ENCODE assay signal across 8 cellular contexts in genomic region chr9:128550770-128551651, GRCh38. TPM values are rescaled to one million over a fixed set of nuclear protein-coding genes. Genes with fewer than 3 reads are reported as not detected.
DNase-seq lines count a peak whose midpoint lies in the region; ATAC-seq and TF ChIP-seq lines count a peak whose summit lies in the region.

No MANE protein-coding gene starts in this region.

- H3K9me3 ChIP-seq in heart left ventricle, result no peaks in the 10 kb centered on the region

- peak overlapping the region; percentile 92 to 100 (median 98) for H3K27ac ChIP-seq in heart left ventricle

- H3K4me3 Mint-ChIP-seq in activated naive CD4-positive, alpha-beta T cell treated with anti-CD3 and anti-CD28 coated beads, Interleukin-2, amount 10 ng/mL, durations not matched to agents 7 days and 5 days, result peak overlapping the region; percentile 94
- peak overlapping the region; percentile 89 for H3K4me3 Mint-ChIP-seq in activated T-helper 1 cell treated with anti-CD3 and anti-CD28 coated beads, Interleukin-12 subunit alpha, Interleukin-12 subunit beta, Interleukin-2, Interleukin-4 antibody, amounts not matched to agents 30 ng/mL and 10 ng/mL and 1 ng/mL, durations not matched to agents 14 hours and 24 hours and 36 hours
- H3K4me3 Mint-ChIP-seq in osteocyte (ENCODE audit: unreplicated experiment), result peak overlapping the region; percentile 95

- 13 to 42% (median 21%) methylated on average over 11 of the region's 11 CpGs for WGBS in heart left ventricle, 4 donors

- TF ChIP-seq CTCF in heart left ventricle (IDR thresholded peaks at IDR 0.05), result no peak
- TF ChIP-seq CTCF in osteocyte (IDR thresholded peaks at IDR 0.05), result no peak

- DNase-seq in activated naive CD4-positive, alpha-beta T cell treated with anti-CD3 and anti-CD28 coated beads, Interleukin-2, amount 10 ng/mL, durations not matched to agents 7 days and 5 days, result peak; percentile 22
- no peak for DNase-seq in activated naive CD4-positive, alpha-beta T cell treated with Interleukin-2 at 50 U/mL for 16 hours
- no peak for DNase-seq in activated T-helper 1 cell treated with anti-CD3 and anti-CD28 coated beads, Interleukin-12 subunit alpha, Interleukin-12 subunit beta, Interleukin-2, Interleukin-4 antibody, amounts not matched to agents 30 ng/mL and 10 ng/mL and 1 ng/mL, durations not matched to agents 14 hours and 24 hours and 36 hours (ENCODE audit: low spot score)
- DNase-seq in heart left ventricle (peak; percentile 30 to 64 (median 48)), osteocyte (ENCODE audit: extremely low spot score, unreplicated experiment) (no peak), NCI-H2107 treated with DMSO at 0.1 percent for 48 hours (lab: John Stamatoyannopoulos, UW; ENCODE audit: unreplicated experiment) (no peak)

- no peaks in the 10 kb centered on the region for H3K36me3 Mint-ChIP-seq in activated naive CD4-positive, alpha-beta T cell treated with anti-CD3 and anti-CD28 coated beads, Interleukin-2, amount 10 ng/mL, durations not matched to agents 7 days and 5 days
- peaks cover 2% of the 10 kb centered on the region for H3K36me3 Mint-ChIP-seq in activated T-helper 1 cell treated with anti-CD3 and anti-CD28 coated beads, Interleukin-12 subunit alpha, Interleukin-12 subunit beta, Interleukin-2, Interleukin-4 antibody, amounts not matched to agents 30 ng/mL and 10 ng/mL and 1 ng/mL, durations not matched to agents 14 hours and 24 hours and 36 hours (ENCODE audit: low read depth)
- H3K36me3 Mint-ChIP-seq in osteocyte (ENCODE audit: unreplicated experiment), result no peaks in the 10 kb centered on the region

- no peaks in the 10 kb centered on the region for H3K27me3 Mint-ChIP-seq in activated naive CD4-positive, alpha-beta T cell treated with anti-CD3 and anti-CD28 coated beads, Interleukin-2, amount 10 ng/mL, durations not matched to agents 7 days and 5 days
- H3K27me3 Mint-ChIP-seq in activated T-helper 1 cell treated with anti-CD3 and anti-CD28 coated beads, Interleukin-12 subunit alpha, Interleukin-12 subunit beta, Interleukin-2, Interleukin-4 antibody, amounts not matched to agents 30 ng/mL and 10 ng/mL and 1 ng/mL, durations not matched to agents 14 hours and 24 hours and 36 hours (ENCODE audit: insufficient read depth), result no peaks in the 10 kb centered on the region
- no peaks in the 10 kb centered on the region for H3K27me3 Mint-ChIP-seq in osteocyte (ENCODE audit: unreplicated experiment)

- no peak for TF ChIP-seq POLR2A in heart left ventricle (IDR thresholded peaks at IDR 0.05)

- H3K4me3 ChIP-seq in heart left ventricle, result peak overlapping the region in 10 of 12 donors; percentile 77 to 98 (median 95)

- peak overlapping the region; percentile 97 for H3K27ac Mint-ChIP-seq in activated naive CD4-positive, alpha-beta T cell treated with anti-CD3 and anti-CD28 coated beads, Interleukin-2, amount 10 ng/mL, durations not matched to agents 7 days and 5 days
- H3K27ac Mint-ChIP-seq in activated T-helper 1 cell treated with anti-CD3 and anti-CD28 coated beads, Interleukin-12 subunit alpha, Interleukin-12 subunit beta, Interleukin-2, Interleukin-4 antibody, amounts not matched to agents 30 ng/mL and 10 ng/mL and 1 ng/mL, durations not matched to agents 14 hours and 24 hours and 36 hours, result peak overlapping the region; percentile 91
- H3K27ac Mint-ChIP-seq in osteocyte (ENCODE audit: unreplicated experiment), result peak overlapping the region; percentile 97

- ATAC-seq in heart left ventricle, result peak; percentile 1 to 49 (median 15)
- ATAC-seq in HG03432 (IDR thresholded peaks at IDR 0.05; ENCODE audit: unreplicated experiment), result no peak
- ATAC-seq in HG02798 (IDR thresholded peaks at IDR 0.05; ENCODE audit: poor library complexity, unreplicated experiment), result no peak

- CTCF ChIA-PET in activated naive CD4-positive, alpha-beta T cell treated with anti-CD3 and anti-CD28 coated beads, Interleukin-2, amount 10 ng/mL, durations not matched to agents 7 days and 5 days (lab: Charles Lee), result interaction anchor here (0.6 to 2.6 kb wide), 4 partner anchors 10 to 365 kb away, joined by 3 to 8 read pairs (median 4); no protein-coding TSS in a partner anchor

- H3K27me3 ChIP-seq in heart left ventricle, result no peaks in the 10 kb centered on the region

- peaks cover 26% of the 10 kb centered on the region for H3K4me1 Mint-ChIP-seq in activated naive CD4-positive, alpha-beta T cell treated with anti-CD3 and anti-CD28 coated beads, Interleukin-2, amount 10 ng/mL, durations not matched to agents 7 days and 5 days
- H3K4me1 Mint-ChIP-seq in activated T-helper 1 cell treated with anti-CD3 and anti-CD28 coated beads, Interleukin-12 subunit alpha, Interleukin-12 subunit beta, Interleukin-2, Interleukin-4 antibody, amounts not matched to agents 30 ng/mL and 10 ng/mL and 1 ng/mL, durations not matched to agents 14 hours and 24 hours and 36 hours (ENCODE audit: low read depth), result peaks cover 35% of the 10 kb centered on the region
- peaks cover 29% of the 10 kb centered on the region for H3K4me1 Mint-ChIP-seq in osteocyte (ENCODE audit: unreplicated experiment)

- intact Hi-C loops in activated T-helper 1 cell treated with anti-CD3 and anti-CD28 coated beads, Interleukin-12 subunit alpha, Interleukin-12 subunit beta, Interleukin-2, Interleukin-4 antibody, amounts not matched to agents 30 ng/mL and 10 ng/mL and 1 ng/mL, durations not matched to agents 14 hours and 24 hours and 36 hours (cut with micrococcal nuclease), result loop anchor here (2.0 to 10.0 kb wide), 11 partner anchors 36 to 626 kb away; partner anchors contain the start of genes BBLN, DNM1, DOLK and ENDOG
- intact Hi-C loops in heart left ventricle (cut with DNase I), result loop anchor here in 4 of 10 donors (5.0 kb wide), 2 partner anchors 49 to 94 kb away; partner anchors contain the start of genes GLE1 (in 2 of the 4) and ODF2 (in 2 of the 4)

- H3K9me3 Mint-ChIP-seq in activated naive CD4-positive, alpha-beta T cell treated with anti-CD3 and anti-CD28 coated beads, Interleukin-2, amount 10 ng/mL, durations not matched to agents 7 days and 5 days, result no peaks in the 10 kb centered on the region
- H3K9me3 Mint-ChIP-seq in activated T-helper 1 cell treated with anti-CD3 and anti-CD28 coated beads, Interleukin-12 subunit alpha, Interleukin-12 subunit beta, Interleukin-2, Interleukin-4 antibody, amounts not matched to agents 30 ng/mL and 10 ng/mL and 1 ng/mL, durations not matched to agents 14 hours and 24 hours and 36 hours, result no peaks in the 10 kb centered on the region
- H3K9me3 Mint-ChIP-seq in osteocyte (ENCODE audit: unreplicated experiment), result no peaks in the 10 kb centered on the region

- no peaks in the 10 kb centered on the region for H3K36me3 ChIP-seq in heart left ventricle

- H3K4me1 ChIP-seq in heart left ventricle, result peaks cover 8 to 61% (median 48%) of the 10 kb centered on the region in 12 donors

RNA-seq across cellular contexts. Expression of gene SPTAN1, which starts 1.4 kb away (rescaled TPM):
- total RNA-seq in activated T-helper 1 cell treated with anti-CD3 and anti-CD28 coated beads, Interleukin-12 subunit alpha, Interleukin-12 subunit beta, Interleukin-2, Interleukin-4 antibody, amounts not matched to agents 30 ng/mL and 10 ng/mL and 1 ng/mL, durations not matched to agents 14 hours and 24 hours and 36 hours, result 298 and 304 TPM in 2 replicates
- total RNA-seq in heart left ventricle (100 to 1,000 TPM; 218 to 472 (median 285) TPM), osteocyte (355 and 365 TPM in 2 replicates)
- polyA plus RNA-seq in heart left ventricle, result 100 to 1,000 TPM; 104 to 161 TPM

RNA-seq across cellular contexts. Expression of gene GLE1, which starts 46.5 kb away (rescaled TPM):
- total RNA-seq in activated T-helper 1 cell treated with anti-CD3 and anti-CD28 coated beads, Interleukin-12 subunit alpha, Interleukin-12 subunit beta, Interleukin-2, Interleukin-4 antibody, amounts not matched to agents 30 ng/mL and 10 ng/mL and 1 ng/mL, durations not matched to agents 14 hours and 24 hours and 36 hours, result 51.4 and 52.0 TPM in 2 replicates
- total RNA-seq in heart left ventricle, result 10 to 100 TPM; 17.2 to 23.5 (median 19.9) TPM
- polyA plus RNA-seq in heart left ventricle, result 10 to 100 TPM in 1 of 2 donors, 1 to 10 TPM in 1; 7.5 to 20.3 TPM
- total RNA-seq in osteocyte, result 17.2 and 17.4 TPM in 2 replicates

Comparison
In these comparisons a context has a peak if more than half of its experiments do, and no peak if none do; other contexts are left out.
1. DNase-seq: peak in activated naive CD4-positive, alpha-beta T cell treated with anti-CD3 and anti-CD28 coated beads, Interleukin-2, amount 10 ng/mL, durations not matched to agents 7 days and 5 days (single experiment) and heart left ventricle (5 of 5); none in activated naive CD4-positive, alpha-beta T cell treated with Interleukin-2 at 50 U/mL for 16 hours (single experiment), activated T-helper 1 cell treated with anti-CD3 and anti-CD28 coated beads, Interleukin-12 subunit alpha, Interleukin-12 subunit beta, Interleukin-2, Interleukin-4 antibody, amounts not matched to agents 30 ng/mL and 10 ng/mL and 1 ng/mL, durations not matched to agents 14 hours and 24 hours and 36 hours (single experiment), osteocyte (single experiment) and NCI-H2107 treated with DMSO at 0.1 percent for 48 hours (single experiment).
2. ATAC-seq: peak in heart left ventricle (4 of 4); none in HG03432 (single experiment) and HG02798 (single experiment).
3. Peak in every context shown above with its lines, with median percentiles within 50 percentile points of each other: H3K27ac Mint-ChIP-seq and H3K4me3 Mint-ChIP-seq.